19 cellular contexts compared by ENCODE assay signal in genomic region chr18:70245941-70246537, GRCh38. TPM values are rescaled to one million over a fixed set of nuclear protein-coding genes. Genes with fewer than 3 reads are reported as not detected.
DNase-seq lines count a peak whose midpoint lies in the region; ATAC-seq and TF ChIP-seq lines count a peak whose summit lies in the region.
"Had no signal": no experiment of that assay in that cellular context is flagged by ENCODE, and none has a peak within 500 bp of the region (broad histone marks: within the 10 kb centered on the region; RNA-seq: fewer than 3 reads in every experiment).

No MANE protein-coding gene starts in this region.

- H3K4me1 ChIP-seq in heart right ventricle (peaks cover 0 to 27% (median 4%) of the 10 kb centered on the region in 9 donors), mesodermal cell (ENCODE audit: control insufficient read depth, insufficient read depth, low read length, poor library complexity, severe bottlenecking) (no peaks in the 10 kb centered on the region)
- H3K4me1 ChIP-seq: transverse colon had no signal

- peak overlapping the region in 4 of 10 donors; percentile 12 to 66 (median 43) for H3K27ac ChIP-seq in heart right ventricle
- H3K27ac ChIP-seq in mesodermal cell (ENCODE audit: low read depth, low read length, severe bottlenecking) = peak overlapping the region; percentile 37
- H3K27ac ChIP-seq: brain microvascular endothelial cell, RWPE1, skin epidermis had no signal

- 18 to 20% methylated on average over 5 of the region's 5 CpGs for WGBS in heart right ventricle, 2 donors
- 49 to 83% methylated on average over 3 of the region's 5 CpGs for WGBS in mesodermal cell (ENCODE audit: insufficient coverage in 2 of 2), 2 experiments

- DNase-seq in heart right ventricle = no peak
- DNase-seq in Right ventricle myocardium inferior (ENCODE audit: missing footprints) = no peak
- DNase-seq in cerebellar cortex (ENCODE audit: low spot score) = peak; percentile 40
- no peak for DNase-seq in mucosa of gallbladder (ENCODE audit: low spot score)
- DNase-seq in NCI-H1694 (lab: John Stamatoyannopoulos, UW) = no peak
- no peak for DNase-seq in NCI-H1694 treated with DMSO at 0.1 percent for 48 hours (lab: John Stamatoyannopoulos, UW)
- DNase-seq: activated CD4-positive, CD25-positive, alpha-beta regulatory T cell treated with anti-CD3 and anti-CD28 coated beads, Interleukin-2, amount 50 U/mL, for 72 hours; activated naive CD4-positive, alpha-beta T cell treated with anti-CD3 and anti-CD28 coated beads, Interleukin-2, amount 10 ng/mL, durations not matched to agents 7 days and 5 days; brain microvascular endothelial cell; CD8-positive, alpha-beta T cell; effector CD8-positive, alpha-beta T cell; EL; H7; transverse colon had no signal

- peaks cover 0 to under 1% (median 0%) of the 10 kb centered on the region in 11 donors for H3K9me3 ChIP-seq in heart right ventricle
- H3K9me3 ChIP-seq in mesodermal cell (ENCODE audit: control insufficient read depth, low read length) = no peaks in the 10 kb centered on the region
- H3K9me3 ChIP-seq: transverse colon had no signal

- H3K27me3 ChIP-seq in heart right ventricle = no peaks in the 10 kb centered on the region
- H3K27me3 ChIP-seq: brain microvascular endothelial cell, transverse colon had no signal

- no peak for TF ChIP-seq CTCF in heart right ventricle (IDR thresholded peaks at IDR 0.05)

- intact Hi-C loops in heart right ventricle (cut with DNase I) = no loop called here
- intact Hi-C loops in Right ventricle myocardium inferior (cut with DNase I) = loop anchor here (5.0 kb wide), 1 partner anchor 41 kb away; the partner anchor contains the start of gene SOCS6

- ATAC-seq in heart right ventricle (peak in 5 of 8 donors; percentile 22 to 62 (median 52)), Right ventricle myocardium inferior (no peak), HG03135 (IDR thresholded peaks at IDR 0.05; ENCODE audit: unreplicated experiment) (no peak)
- ATAC-seq: CD8-positive, alpha-beta T cell had no signal

- H3K4me3 ChIP-seq in heart right ventricle = no peak overlapping the region
- no peak overlapping the region for H3K4me3 ChIP-seq in mesodermal cell (ENCODE audit: extremely low read depth, insufficient read depth, low read length, poor library complexity, severe bottlenecking)
- H3K4me3 ChIP-seq: lung, skin epidermis, transverse colon had no signal

- H3K36me3 ChIP-seq in heart right ventricle (no peaks in the 10 kb centered on the region), mesodermal cell (ENCODE audit: control insufficient read depth, insufficient read depth, low read length) (no peaks in the 10 kb centered on the region)
- H3K36me3 ChIP-seq: brain microvascular endothelial cell, transverse colon had no signal

RNA-seq across cellular contexts. Expression of gene RTTN, which starts 40.6 kb away (rescaled TPM):
- total RNA-seq in heart right ventricle (10 to 100 TPM in 5 of 10 donors, 1 to 10 TPM in 5; 6.5 to 15.7 (median 10.2) TPM), Right ventricle myocardium inferior (9.4 TPM), mucosa of gallbladder (8.7 TPM)
- 1 to 10 TPM; 3.5 to 9.4 TPM for polyA plus RNA-seq in heart right ventricle
- 13.7 TPM for polyA plus RNA-seq in mesodermal cell (2013, experiment 1 of 2)
- polyA plus RNA-seq in mesodermal cell (2013, experiment 2 of 2) = 12.4 TPM

RNA-seq across cellular contexts. Expression of gene SOCS6, which starts 42.8 kb away (rescaled TPM):
- total RNA-seq in heart right ventricle = 10 to 100 TPM; 17.0 to 31.8 (median 21.2) TPM
- 1 to 10 TPM; 6.1 to 7.6 TPM for polyA plus RNA-seq in heart right ventricle
- 21.8 TPM for total RNA-seq in Right ventricle myocardium inferior
- 11.9 TPM for polyA plus RNA-seq in mesodermal cell (2013, experiment 1 of 2)
- 12.2 TPM for polyA plus RNA-seq in mesodermal cell (2013, experiment 2 of 2)
- total RNA-seq in mucosa of gallbladder = 29.9 TPM

Comparison
In these comparisons a context has a peak if more than half of its experiments do, and no peak if none do; other contexts are left out.
1. ATAC-seq: peak in heart right ventricle (5 of 8); none in Right ventricle myocardium inferior (single experiment) and HG03135 (single experiment).